ENCODE assay signal across 11 cellular contexts in genomic region chr18:22691988-22692710, GRCh38.
DNase-seq lines count a peak whose midpoint lies in the region; ATAC-seq lines count a peak whose summit lies in the region.
"Had no signal": no experiment of that assay in that cellular context is flagged by ENCODE, and none has a peak within 500 bp of the region (broad histone marks: within the 10 kb centered on the region; RNA-seq: fewer than 3 reads in every experiment).

No MANE protein-coding gene starts in this region.

- no peak overlapping the region for H3K27ac Mint-ChIP-seq in stimulated activated naive B cell treated with anti-CD40 and anti-IgM and Interleukin-4, amounts not matched to agents 10 μg/mL and 1 μg/mL and 100 μg/mL, for 72 hours
- H3K27ac Mint-ChIP-seq in stimulated activated effector memory CD8-positive, alpha-beta T cell treated with anti-CD3 and anti-CD28 coated beads, Interleukin-12 subunit alpha, Interleukin-12 subunit beta, amount 100 ng/mL, for 72 hours = no peak overlapping the region

- no peaks in the 10 kb centered on the region for H4K20me1 ChIP-seq in GM23248 (ENCODE audit: insufficient read depth)

- peak; percentile 95 for DNase-seq in GM23248
- peak; percentile 74 for DNase-seq in RPMI7951 (ENCODE audit: low read depth)
- peak; percentile 98 for DNase-seq in fibroblast of peridontal ligament (ENCODE audit: extremely low read depth)
- no peak for DNase-seq in stimulated activated naive B cell treated with anti-CD40 and anti-IgM and Interleukin-4, amounts not matched to agents 10 μg/mL and 1 μg/mL and 100 μg/mL, for 72 hours
- DNase-seq in stimulated activated effector memory CD8-positive, alpha-beta T cell treated with anti-CD3 and anti-CD28 coated beads, Interleukin-12 subunit alpha, Interleukin-12 subunit beta, amount 100 ng/mL, for 72 hours (ENCODE audit: low spot score in 2 of 2) = no peak
- DNase-seq in NK-92 treated with Interleukin-12 subunit alpha and Interleukin-12 subunit beta, amount 100 ng/mL, for 24 hours (lab: John Stamatoyannopoulos, UW) = no peak
- DNase-seq: anterior cingulate cortex, NCI-H2081, spleen, T-helper 9 cell had no signal

- H3K9me3 Mint-ChIP-seq in stimulated activated naive B cell treated with anti-CD40 and anti-IgM and Interleukin-4, amounts not matched to agents 10 μg/mL and 1 μg/mL and 100 μg/mL, for 72 hours = peaks cover 0 to 4% of the 10 kb centered on the region in 2 donors
- H3K9me3 Mint-ChIP-seq in stimulated activated effector memory CD8-positive, alpha-beta T cell treated with anti-CD3 and anti-CD28 coated beads, Interleukin-12 subunit alpha, Interleukin-12 subunit beta, amount 100 ng/mL, for 72 hours = no peaks in the 10 kb centered on the region

- no peaks in the 10 kb centered on the region for H3K27me3 ChIP-seq in GM23248 (replicated peaks; ENCODE audit: insufficient read depth)
- H3K27me3 ChIP-seq: spleen had no signal

- no peaks in the 10 kb centered on the region for H3K36me3 Mint-ChIP-seq in stimulated activated naive B cell treated with anti-CD40 and anti-IgM and Interleukin-4, amounts not matched to agents 10 μg/mL and 1 μg/mL and 100 μg/mL, for 72 hours
- no peaks in the 10 kb centered on the region for H3K36me3 Mint-ChIP-seq in stimulated activated effector memory CD8-positive, alpha-beta T cell treated with anti-CD3 and anti-CD28 coated beads, Interleukin-12 subunit alpha, Interleukin-12 subunit beta, amount 100 ng/mL, for 72 hours

- 0% methylated on average over 2 of the region's 2 CpGs for WGBS in GM23248 (ENCODE audit: low coverage in 1 of 2, low lambda C conversion rate in 2 of 2, missing lambda C conversion rate in 2 of 2), 2 experiments

- H3K9me2 ChIP-seq in GM23248 (ENCODE audit: insufficient read depth) = 0 out of 2 replicates have a peak, but pooled peaks cover 4% of the 10 kb centered on the region

- peaks cover 58% of the 10 kb centered on the region for H3K4me1 ChIP-seq in GM23248 (ENCODE audit: insufficient read depth)

- H3K36me3 ChIP-seq in GM23248 (ENCODE audit: low read depth) = no peaks in the 10 kb centered on the region
- H3K36me3 ChIP-seq: spleen had no signal

- peak overlapping the region; percentile 79 for H3K27ac ChIP-seq in GM23248
- H3K27ac ChIP-seq: spleen had no signal

- ATAC-seq in stimulated activated naive B cell treated with anti-CD40 and anti-IgM and Interleukin-4, amounts not matched to agents 10 μg/mL and 1 μg/mL and 100 μg/mL, for 72 hours (replicated peaks) = peak; percentile 31 to 53
- no peak for ATAC-seq in stimulated activated effector memory CD8-positive, alpha-beta T cell treated with anti-CD3 and anti-CD28 coated beads, Interleukin-12 subunit alpha, Interleukin-12 subunit beta, amount 100 ng/mL, for 72 hours
- no peak for ATAC-seq in activated CD4-positive, CD25-positive, alpha-beta regulatory T cell treated with anti-CD3 and anti-CD28 coated beads, Interleukin-2, amount 50 U/mL, for 24 hours

- peaks cover 0 to 14% of the 10 kb centered on the region in 2 donors for H3K27me3 Mint-ChIP-seq in stimulated activated naive B cell treated with anti-CD40 and anti-IgM and Interleukin-4, amounts not matched to agents 10 μg/mL and 1 μg/mL and 100 μg/mL, for 72 hours

- in situ Hi-C loops in GM23248 (cut with MboI) = no loop called here

- no peaks in the 10 kb centered on the region for H3K79me2 ChIP-seq in GM23248 (ENCODE audit: insufficient read depth)

- peak overlapping the region; percentile 74 for H3K4me2 ChIP-seq in GM23248 (ENCODE audit: unreplicated experiment)

- H3K4me3 Mint-ChIP-seq in stimulated activated naive B cell treated with anti-CD40 and anti-IgM and Interleukin-4, amounts not matched to agents 10 μg/mL and 1 μg/mL and 100 μg/mL, for 72 hours = no peak overlapping the region
- H3K4me3 Mint-ChIP-seq in stimulated activated effector memory CD8-positive, alpha-beta T cell treated with anti-CD3 and anti-CD28 coated beads, Interleukin-12 subunit alpha, Interleukin-12 subunit beta, amount 100 ng/mL, for 72 hours = no peak overlapping the region

- no peaks in the 10 kb centered on the region for H3K4me1 Mint-ChIP-seq in stimulated activated naive B cell treated with anti-CD40 and anti-IgM and Interleukin-4, amounts not matched to agents 10 μg/mL and 1 μg/mL and 100 μg/mL, for 72 hours
- no peaks in the 10 kb centered on the region for H3K4me1 Mint-ChIP-seq in stimulated activated effector memory CD8-positive, alpha-beta T cell treated with anti-CD3 and anti-CD28 coated beads, Interleukin-12 subunit alpha, Interleukin-12 subunit beta, amount 100 ng/mL, for 72 hours

- peak overlapping the region; percentile 41 for H3K4me3 ChIP-seq in GM23248
- H3K4me3 ChIP-seq: spleen had no signal

- peak overlapping the region; percentile 23; the same call in 1 of the 2 replicates for H2AFZ ChIP-seq in GM23248

- H3F3A ChIP-seq in GM23248 (ENCODE audit: insufficient read depth) = peaks cover 64% of the 10 kb centered on the region

- no peaks in the 10 kb centered on the region for H3K9me3 ChIP-seq in GM23248 (ENCODE audit: low read depth)

- H3K9ac ChIP-seq in GM23248 = peak overlapping the region; percentile 41; the same call in 1 of the 2 replicates

Comparison
In these comparisons a context has a peak if more than half of its experiments do, and no peak if none do; other contexts are left out.
1. DNase-seq: peak in GM23248 (single experiment), RPMI7951 (single experiment) and fibroblast of peridontal ligament (single experiment); none in stimulated activated naive B cell treated with anti-CD40 and anti-IgM and Interleukin-4, amounts not matched to agents 10 μg/mL and 1 μg/mL and 100 μg/mL, for 72 hours (single experiment), stimulated activated effector memory CD8-positive, alpha-beta T cell treated with anti-CD3 and anti-CD28 coated beads, Interleukin-12 subunit alpha, Interleukin-12 subunit beta, amount 100 ng/mL, for 72 hours (0 of 2) and NK-92 treated with Interleukin-12 subunit alpha and Interleukin-12 subunit beta, amount 100 ng/mL, for 24 hours (single experiment).
2. ATAC-seq: peak in stimulated activated naive B cell treated with anti-CD40 and anti-IgM and Interleukin-4, amounts not matched to agents 10 μg/mL and 1 μg/mL and 100 μg/mL, for 72 hours (2 of 2); none in stimulated activated effector memory CD8-positive, alpha-beta T cell treated with anti-CD3 and anti-CD28 coated beads, Interleukin-12 subunit alpha, Interleukin-12 subunit beta, amount 100 ng/mL, for 72 hours (single experiment) and activated CD4-positive, CD25-positive, alpha-beta regulatory T cell treated with anti-CD3 and anti-CD28 coated beads, Interleukin-2, amount 50 U/mL, for 24 hours (0 of 2).